Comparison of ENCODE assay signal across 26 cellular contexts in genomic region chr18:61860302-61860701, GRCh38.
"Had no signal": no experiment of that assay in that cellular context is flagged by ENCODE, and none has a peak within 500 bp of the region (broad histone marks: within the 10 kb centered on the region; RNA-seq: fewer than 3 reads in every experiment).

No MANE protein-coding gene starts in this region.

- H3K27ac Mint-ChIP-seq: endodermal cell; naive B cell; nephron; stimulated activated naive B cell treated with anti-CD40 and anti-IgM and Interleukin-4, amounts not matched to agents 10 μg/mL and 1 μg/mL and 100 μg/mL, for 72 hours; type B pancreatic cell had no signal

- H3K4me1 ChIP-seq: colonic mucosa, psoas muscle, spleen had no signal

- H3K27me3 ChIP-seq: colonic mucosa, gastroesophageal sphincter, right lobe of liver had no signal

- H3K9me3 Mint-ChIP-seq: endodermal cell; naive B cell; nephron; stimulated activated naive B cell treated with anti-CD40 and anti-IgM and Interleukin-4, amounts not matched to agents 10 μg/mL and 1 μg/mL and 100 μg/mL, for 72 hours; stimulated activated naive CD8-positive, alpha-beta T cell treated with anti-CD3 and anti-CD28 coated beads, Interleukin-15, amount 100 ng/mL, for 72 hours had no signal

- DNase-seq: colonic mucosa; dermis blood vessel endothelial cell; endodermal cell; erythroblast; foreskin fibroblast; glutamatergic neuron; kidney; left cardiac atrium; left ventricle myocardium superior; mesendoderm; naive B cell; occipital lobe; psoas muscle; retina; right lobe of liver; spleen; stimulated activated CD4-positive, alpha-beta T cell treated with anti-CD3 and anti-CD28 coated beads, Interleukin-15, amount 100 ng/mL, for 24 hours; stimulated activated CD4-positive, alpha-beta T cell treated with anti-CD3 and anti-CD28 coated beads, Interleukin-1b, Interleukin-23, amount 100 ng/mL, for 48 hours; stimulated activated CD4-positive, alpha-beta T cell treated with anti-CD3 and anti-CD28 coated beads, Interleukin-4, amount 100 ng/mL, for 4 hours; stimulated activated naive B cell treated with anti-CD40 and anti-IgM and Interleukin-4, amounts not matched to agents 10 μg/mL and 1 μg/mL and 100 μg/mL, for 72 hours; stimulated activated naive CD8-positive, alpha-beta T cell treated with anti-CD3 and anti-CD28 coated beads, Interleukin-15, amount 100 ng/mL, for 72 hours had no signal

- H3K36me3 ChIP-seq: colonic mucosa, gastroesophageal sphincter, spleen, thoracic aorta had no signal

- H3K4me3 Mint-ChIP-seq: endodermal cell; naive B cell; nephron; stimulated activated naive B cell treated with anti-CD40 and anti-IgM and Interleukin-4, amounts not matched to agents 10 μg/mL and 1 μg/mL and 100 μg/mL, for 72 hours; stimulated activated naive CD8-positive, alpha-beta T cell treated with anti-CD3 and anti-CD28 coated beads, Interleukin-15, amount 100 ng/mL, for 72 hours; type B pancreatic cell had no signal

- H3K4me3 ChIP-seq: colonic mucosa, gastroesophageal sphincter, lung, psoas muscle, right lobe of liver, spleen, thoracic aorta had no signal

- H3K4me1 Mint-ChIP-seq: naive B cell; nephron; stimulated activated naive B cell treated with anti-CD40 and anti-IgM and Interleukin-4, amounts not matched to agents 10 μg/mL and 1 μg/mL and 100 μg/mL, for 72 hours; stimulated activated naive CD8-positive, alpha-beta T cell treated with anti-CD3 and anti-CD28 coated beads, Interleukin-15, amount 100 ng/mL, for 72 hours had no signal

- ATAC-seq: gastroesophageal sphincter; left cardiac atrium; left ventricle myocardium superior; psoas muscle; right lobe of liver; stimulated activated naive B cell treated with anti-CD40 and anti-IgM and Interleukin-4, amounts not matched to agents 10 μg/mL and 1 μg/mL and 100 μg/mL, for 72 hours; stimulated activated naive CD8-positive, alpha-beta T cell treated with anti-CD3 and anti-CD28 coated beads, Interleukin-15, amount 100 ng/mL, for 72 hours had no signal

- H3K27ac ChIP-seq: colonic mucosa, gastroesophageal sphincter, psoas muscle, right lobe of liver, spleen, thoracic aorta had no signal

- H3K27me3 Mint-ChIP-seq: stimulated activated naive B cell treated with anti-CD40 and anti-IgM and Interleukin-4, amounts not matched to agents 10 μg/mL and 1 μg/mL and 100 μg/mL, for 72 hours; stimulated activated naive CD8-positive, alpha-beta T cell treated with anti-CD3 and anti-CD28 coated beads, Interleukin-15, amount 100 ng/mL, for 72 hours; type B pancreatic cell had no signal

- H3K9me3 ChIP-seq: colonic mucosa, gastroesophageal sphincter, psoas muscle, right lobe of liver, spleen, thoracic aorta had no signal

- H3K36me3 Mint-ChIP-seq: naive B cell; stimulated activated naive B cell treated with anti-CD40 and anti-IgM and Interleukin-4, amounts not matched to agents 10 μg/mL and 1 μg/mL and 100 μg/mL, for 72 hours had no signal
